8 cellular contexts compared by ENCODE assay signal in the genomic region with DNA sequence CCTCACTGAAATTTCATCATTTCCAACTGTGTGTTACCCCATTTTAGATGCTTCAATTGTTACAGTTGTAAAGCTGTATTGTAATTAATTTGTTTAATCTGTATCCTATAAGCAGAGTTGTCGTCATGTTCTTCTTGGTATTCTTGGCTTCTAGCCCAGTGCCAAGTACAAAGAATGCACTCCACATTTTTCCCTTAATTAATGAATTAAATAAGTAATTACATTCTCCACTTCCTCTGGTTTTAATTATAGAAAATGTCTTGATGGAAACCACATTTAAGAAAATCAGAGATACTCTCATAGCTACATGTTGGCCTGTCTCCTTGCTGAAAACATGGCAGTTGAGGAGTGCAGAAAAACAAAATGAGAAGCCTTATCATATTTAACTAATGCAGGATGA.
DNase-seq lines count a peak whose midpoint lies in the region; ATAC-seq and TF ChIP-seq lines count a peak whose summit lies in the region.

No MANE protein-coding gene starts in this region.

- H3K27me3 Mint-ChIP-seq in central memory CD8-positive, alpha-beta T cell: no peaks in the 10 kb centered on the region
- peaks cover 7% of the 10 kb centered on the region for H3K27me3 Mint-ChIP-seq in nephron progenitor cell (ENCODE audit: low read depth, poor library complexity)

- no peak overlapping the region for H3K9ac ChIP-seq in BLaER1
- H3K9ac ChIP-seq in KMS-11: peak overlapping the region; percentile 79; the same call in 1 of the 2 replicates

- peak overlapping the region; percentile 91 for H3K4me2 ChIP-seq in BLaER1
- H3K4me2 ChIP-seq in KMS-11: peak overlapping the region; percentile 78

- H2AFZ ChIP-seq in KMS-11 (ENCODE audit: low read depth): 0 out of 2 replicates have a peak overlapping the region, but pooled peaks have one; percentile 62

- H3K27ac Mint-ChIP-seq in central memory CD8-positive, alpha-beta T cell (ENCODE audit: low read depth): peak overlapping the region; percentile 99
- peak overlapping the region; percentile 61 for H3K27ac Mint-ChIP-seq in nephron progenitor cell

- H3K9me3 Mint-ChIP-seq in central memory CD8-positive, alpha-beta T cell: no peaks in the 10 kb centered on the region
- H3K9me3 Mint-ChIP-seq in nephron progenitor cell: no peaks in the 10 kb centered on the region

- DNase-seq in central memory CD8-positive, alpha-beta T cell (ENCODE audit: low spot score in 2 of 2): no peak
- DNase-seq in nephron progenitor cell (no peak), NCI-H146 (lab: John Stamatoyannopoulos, UW) (no peak), NOMO-1 treated with dmso at 0.1 percent for 144 hours (lab: John Stamatoyannopoulos, UW; ENCODE audit: unreplicated experiment) (no peak)

- H3K79me2 ChIP-seq in KMS-11 (ENCODE audit: insufficient read depth, low read depth): no peaks in the 10 kb centered on the region; the same call in 1 of the 2 replicates

- H3K4me1 ChIP-seq in BLaER1: peaks cover 30% of the 10 kb centered on the region
- peaks cover 17% of the 10 kb centered on the region for H3K4me1 ChIP-seq in KMS-11 (ENCODE audit: low read depth, poor library complexity, severe bottlenecking)

- H4K20me1 ChIP-seq in BLaER1 (no peaks in the 10 kb centered on the region), KMS-11 (ENCODE audit: insufficient read depth) (no peaks in the 10 kb centered on the region)

- H3K4me3 Mint-ChIP-seq in central memory CD8-positive, alpha-beta T cell: peak overlapping the region; percentile 96
- H3K4me3 Mint-ChIP-seq in nephron progenitor cell: peak overlapping the region; percentile 98

- no peak overlapping the region for H3K27ac ChIP-seq in BLaER1
- peak overlapping the region; percentile 87 for H3K27ac ChIP-seq in KMS-11

- H3K9me3 ChIP-seq in BLaER1: no peaks in the 10 kb centered on the region

- H3K27me3 ChIP-seq in BLaER1 (no peaks in the 10 kb centered on the region), KMS-11 (ENCODE audit: insufficient read depth, low read depth) (no peaks in the 10 kb centered on the region)

- ATAC-seq in central memory CD8-positive, alpha-beta T cell (replicated peaks; ENCODE audit: extremely low read depth, poor library complexity, severe bottlenecking): no peak
- ATAC-seq in HG03354 (IDR thresholded peaks at IDR 0.05; ENCODE audit: poor library complexity, severe bottlenecking, unreplicated experiment): no peak
- ATAC-seq in HG03342 (IDR thresholded peaks at IDR 0.05; ENCODE audit: unreplicated experiment): no peak

- H3K4me1 Mint-ChIP-seq in central memory CD8-positive, alpha-beta T cell: peaks cover 24% of the 10 kb centered on the region
- H3K4me1 Mint-ChIP-seq in nephron progenitor cell: peaks cover 26% of the 10 kb centered on the region

- H3K36me3 Mint-ChIP-seq in central memory CD8-positive, alpha-beta T cell (ENCODE audit: insufficient read depth): peaks cover 15% of the 10 kb centered on the region
- H3K36me3 Mint-ChIP-seq in nephron progenitor cell (ENCODE audit: low read depth): no peaks in the 10 kb centered on the region

- TF ChIP-seq CTCF in KMS-11 (conservative IDR thresholded peaks at IDR 0.05; ENCODE audit: low read depth, low read length) (no peak), nephron progenitor cell (IDR thresholded peaks at IDR 0.05) (no peak)

- H3K4me3 ChIP-seq in BLaER1 (no peak overlapping the region), KMS-11 (IDR thresholded peaks at IDR 0.05; ENCODE audit: insufficient read depth, low read depth, low read length) (no peak overlapping the region)

- H3K36me3 ChIP-seq in BLaER1 (no peaks in the 10 kb centered on the region), KMS-11 (ENCODE audit: insufficient read depth) (no peaks in the 10 kb centered on the region)
